Comparison of ENCODE assay signal across 10 cellular contexts in the genomic region with DNA sequence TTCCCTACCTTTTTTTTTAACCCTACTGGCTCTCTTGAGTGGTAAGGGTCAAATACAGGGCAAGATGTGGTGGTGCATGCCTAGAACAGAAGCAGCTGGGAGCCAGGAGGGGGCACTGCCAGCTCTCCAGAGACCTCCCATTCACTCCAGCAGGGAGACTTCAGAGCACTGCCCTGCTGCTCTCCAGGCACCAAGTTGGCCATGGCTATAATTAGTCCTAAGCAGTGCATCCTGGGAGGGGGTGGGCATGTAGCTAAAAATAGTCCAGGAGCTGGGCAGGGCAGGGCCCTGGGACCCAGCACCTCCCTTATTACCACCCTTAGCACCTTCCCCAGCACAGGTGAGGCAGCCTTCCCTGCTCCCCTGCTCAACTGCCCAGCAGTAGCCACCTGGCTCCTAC. TPM values are rescaled to one million over a fixed set of nuclear protein-coding genes. Genes with fewer than 3 reads are reported as not detected.
DNase-seq lines count a peak whose midpoint lies in the region; ATAC-seq, FAIRE-seq and TF ChIP-seq lines count a peak whose summit lies in the region.
"Had no signal": no experiment of that assay in that cellular context is flagged by ENCODE, and none has a peak within 500 bp of the region (broad histone marks: within the 10 kb centered on the region; RNA-seq: fewer than 3 reads in every experiment).

No MANE protein-coding gene starts in this region.

- H3K9me3 ChIP-seq in HEK293 (ENCODE audit: control insufficient read depth, insufficient read depth, low read depth, low read length) (no peaks in the 10 kb centered on the region), tibial nerve (no peaks in the 10 kb centered on the region)

- no peak overlapping the region for H3K4me3 ChIP-seq in HEK293 (ENCODE audit: low read depth, low read length)
- H3K4me3 ChIP-seq in tibial nerve: no peak overlapping the region

- H3K36me3 ChIP-seq in HEK293 (ENCODE audit: control insufficient read depth in 2 of 2, insufficient read depth in 1 of 2, low read length in 2 of 2) (peaks cover 0 to 8% of the 10 kb centered on the region in 2 experiments; a peak in 1 of 3 replicates), tibial nerve (no peaks in the 10 kb centered on the region)

- TF ChIP-seq CTCF in HEK293 (tag by site-specific recombination; IDR thresholded peaks at IDR 0.05) (no peak), VCaP (conservative IDR thresholded peaks at IDR 0.05) (peak; percentile 38), tibial nerve (IDR thresholded peaks at IDR 0.05) (peak in 1 of 5 experiments; percentile 20)

- no peak overlapping the region for H3K27ac ChIP-seq in HEK293 (ENCODE audit: extremely low read depth, low read depth, low read length)
- H3K27ac ChIP-seq in VCaP: no peak overlapping the region
- no peak overlapping the region for H3K27ac ChIP-seq in tibial nerve

- ATAC-seq in GM21360 (IDR thresholded peaks at IDR 0.05; ENCODE audit: unreplicated experiment): no peak
- ATAC-seq: left lobe of liver; stimulated activated effector memory CD8-positive, alpha-beta T cell treated with anti-CD3 and anti-CD28 coated beads, Interleukin-12 subunit alpha, Interleukin-12 subunit beta, amount 100 ng/mL, for 72 hours had no signal

- CTCF ChIA-PET in HEK293 (lab: Yijun Ruan, JAX): interaction anchor here (0.5 to 2.8 kb wide), 7 partner anchors 22 to 474 kb away, joined by 3 to 11 read pairs (median 6); no protein-coding TSS in a partner anchor

- peaks cover 12% of the 10 kb centered on the region for H3K4me1 ChIP-seq in HEK293 (ENCODE audit: control insufficient read depth, insufficient read depth, low read length)
- H3K4me1 ChIP-seq in tibial nerve: peaks cover 0 to 73% (median 51%) of the 10 kb centered on the region in 4 donors

- TF ChIP-seq EP300 in tibial nerve (IDR thresholded peaks at IDR 0.05): no peak

- H3K27me3 ChIP-seq in tibial nerve: peaks cover 0 to 5% of the 10 kb centered on the region in 2 donors

- POLR2A ChIA-PET in HEK293 (lab: Yijun Ruan, JAX): interaction anchor here (0.6 to 1.2 kb wide), 3 partner anchors 49 to 162 kb away, joined by 3 to 7 read pairs (median 3); no protein-coding TSS in a partner anchor

- no peak for TF ChIP-seq POLR2A in GM12892 (IDR thresholded peaks at IDR 0.05; ENCODE audit: low read depth, low read length)
- no peak for TF ChIP-seq POLR2A in tibial nerve (IDR thresholded peaks at IDR 0.05)

- DNase-seq in COLO829 (ENCODE audit: low spot score) (peak; percentile 68), iris pigment epithelial cell (ENCODE audit: low read depth) (peak; percentile 53), GM12892 (ENCODE audit: insufficient read length) (no peak), NCI-H2107 treated with DMSO at 0.1 percent for 48 hours (lab: John Stamatoyannopoulos, UW; ENCODE audit: unreplicated experiment) (no peak), tibial nerve (ENCODE audit: low spot score in 2 of 2) (no peak)

- no peak for FAIRE-seq in GM12892 (lab: Jason Lieb, UNC)

TF ChIP-seq in HEK293, 187 proteins besides CTCF, POLR2A, EP300 and RAD21 (continues in another document):
- TF ChIP-seq, protein P1, sequence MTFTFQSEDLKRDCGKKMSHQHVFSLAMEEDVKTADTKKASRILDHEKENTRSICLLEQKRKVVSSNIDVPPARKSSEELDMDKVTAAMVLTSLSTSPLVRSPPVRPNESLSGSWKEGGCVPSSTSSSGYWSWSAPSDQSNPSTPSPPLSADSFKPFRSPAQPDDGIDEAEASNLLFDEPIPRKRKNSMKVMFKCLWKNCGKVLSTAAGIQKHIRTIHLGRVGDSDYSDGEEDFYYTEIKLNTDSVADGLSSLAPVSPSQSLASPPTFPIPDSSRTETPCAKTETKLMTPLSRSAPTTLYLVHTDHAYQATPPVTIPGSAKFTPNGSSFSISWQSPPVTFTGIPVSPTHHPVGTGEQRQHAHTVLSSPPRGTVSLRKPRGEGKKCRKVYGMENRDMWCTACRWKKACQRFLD (tag by site-specific recombination; IDR thresholded peaks at IDR 0.05): no peak
- TF ChIP-seq, protein P2, sequence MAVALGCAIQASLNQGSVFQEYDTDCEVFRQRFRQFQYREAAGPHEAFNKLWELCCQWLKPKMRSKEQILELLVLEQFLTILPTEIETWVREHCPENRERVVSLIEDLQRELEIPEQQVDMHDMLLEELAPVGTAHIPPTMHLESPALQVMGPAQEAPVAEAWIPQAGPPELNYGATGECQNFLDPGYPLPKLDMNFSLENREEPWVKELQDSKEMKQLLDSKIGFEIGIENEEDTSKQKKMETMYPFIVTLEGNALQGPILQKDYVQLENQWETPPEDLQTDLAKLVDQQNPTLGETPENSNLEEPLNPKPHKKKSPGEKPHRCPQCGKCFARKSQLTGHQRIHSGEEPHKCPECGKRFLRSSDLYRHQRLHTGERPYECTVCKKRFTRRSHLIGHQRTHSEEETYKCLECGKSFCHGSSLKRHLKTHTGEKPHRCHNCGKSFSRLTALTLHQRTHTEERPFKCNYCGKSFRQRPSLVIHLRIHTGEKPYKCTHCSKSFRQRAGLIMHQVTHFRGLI (tag by site-specific recombination; IDR thresholded peaks at IDR 0.05): 0 out of 2 replicates have a peak, but pooled peaks have one; percentile 33
- TF ChIP-seq YY1 (tag by site-specific recombination; IDR thresholded peaks at IDR 0.05) (no peak), ZBTB20 (tag by site-specific recombination; IDR thresholded peaks at IDR 0.05) (peak; percentile 62), ZNF174 (tag by site-specific recombination; IDR thresholded peaks at IDR 0.05) (no peak), ZNF548 (tag by site-specific recombination; IDR thresholded peaks at IDR 0.05) (no peak), ZNF121 (tag by site-specific recombination; IDR thresholded peaks at IDR 0.05) (no peak), ZNF623 (tag by site-specific recombination; IDR thresholded peaks at IDR 0.05) (no peak)
- TF ChIP-seq, protein P3, sequence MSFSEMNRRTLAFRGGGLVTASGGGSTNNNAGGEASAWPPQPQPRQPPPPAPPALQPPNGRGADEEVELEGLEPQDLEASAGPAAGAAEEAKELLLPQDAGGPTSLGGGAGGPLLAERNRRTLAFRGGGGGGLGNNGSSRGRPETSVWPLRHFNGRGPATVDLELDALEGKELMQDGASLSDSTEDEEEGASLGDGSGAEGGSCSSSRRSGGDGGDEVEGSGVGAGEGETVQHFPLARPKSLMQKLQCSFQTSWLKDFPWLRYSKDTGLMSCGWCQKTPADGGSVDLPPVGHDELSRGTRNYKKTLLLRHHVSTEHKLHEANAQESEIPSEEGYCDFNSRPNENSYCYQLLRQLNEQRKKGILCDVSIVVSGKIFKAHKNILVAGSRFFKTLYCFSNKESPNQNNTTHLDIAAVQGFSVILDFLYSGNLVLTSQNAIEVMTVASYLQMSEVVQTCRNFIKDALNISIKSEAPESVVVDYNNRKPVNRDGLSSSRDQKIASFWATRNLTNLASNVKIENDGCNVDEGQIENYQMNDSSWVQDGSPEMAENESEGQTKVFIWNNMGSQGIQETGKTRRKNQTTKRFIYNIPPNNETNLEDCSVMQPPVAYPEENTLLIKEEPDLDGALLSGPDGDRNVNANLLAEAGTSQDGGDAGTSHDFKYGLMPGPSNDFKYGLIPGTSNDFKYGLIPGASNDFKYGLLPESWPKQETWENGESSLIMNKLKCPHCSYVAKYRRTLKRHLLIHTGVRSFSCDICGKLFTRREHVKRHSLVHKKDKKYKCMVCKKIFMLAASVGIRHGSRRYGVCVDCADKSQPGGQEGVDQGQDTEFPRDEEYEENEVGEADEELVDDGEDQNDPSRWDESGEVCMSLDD (tag by site-specific recombination; IDR thresholded peaks at IDR 0.05): no peak
- TF ChIP-seq, protein P4, sequence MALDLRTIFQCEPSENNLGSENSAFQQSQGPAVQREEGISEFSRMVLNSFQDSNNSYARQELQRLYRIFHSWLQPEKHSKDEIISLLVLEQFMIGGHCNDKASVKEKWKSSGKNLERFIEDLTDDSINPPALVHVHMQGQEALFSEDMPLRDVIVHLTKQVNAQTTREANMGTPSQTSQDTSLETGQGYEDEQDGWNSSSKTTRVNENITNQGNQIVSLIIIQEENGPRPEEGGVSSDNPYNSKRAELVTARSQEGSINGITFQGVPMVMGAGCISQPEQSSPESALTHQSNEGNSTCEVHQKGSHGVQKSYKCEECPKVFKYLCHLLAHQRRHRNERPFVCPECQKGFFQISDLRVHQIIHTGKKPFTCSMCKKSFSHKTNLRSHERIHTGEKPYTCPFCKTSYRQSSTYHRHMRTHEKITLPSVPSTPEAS (tag by site-specific recombination; IDR thresholded peaks at IDR 0.05): no peak
- TF ChIP-seq, protein P5, sequence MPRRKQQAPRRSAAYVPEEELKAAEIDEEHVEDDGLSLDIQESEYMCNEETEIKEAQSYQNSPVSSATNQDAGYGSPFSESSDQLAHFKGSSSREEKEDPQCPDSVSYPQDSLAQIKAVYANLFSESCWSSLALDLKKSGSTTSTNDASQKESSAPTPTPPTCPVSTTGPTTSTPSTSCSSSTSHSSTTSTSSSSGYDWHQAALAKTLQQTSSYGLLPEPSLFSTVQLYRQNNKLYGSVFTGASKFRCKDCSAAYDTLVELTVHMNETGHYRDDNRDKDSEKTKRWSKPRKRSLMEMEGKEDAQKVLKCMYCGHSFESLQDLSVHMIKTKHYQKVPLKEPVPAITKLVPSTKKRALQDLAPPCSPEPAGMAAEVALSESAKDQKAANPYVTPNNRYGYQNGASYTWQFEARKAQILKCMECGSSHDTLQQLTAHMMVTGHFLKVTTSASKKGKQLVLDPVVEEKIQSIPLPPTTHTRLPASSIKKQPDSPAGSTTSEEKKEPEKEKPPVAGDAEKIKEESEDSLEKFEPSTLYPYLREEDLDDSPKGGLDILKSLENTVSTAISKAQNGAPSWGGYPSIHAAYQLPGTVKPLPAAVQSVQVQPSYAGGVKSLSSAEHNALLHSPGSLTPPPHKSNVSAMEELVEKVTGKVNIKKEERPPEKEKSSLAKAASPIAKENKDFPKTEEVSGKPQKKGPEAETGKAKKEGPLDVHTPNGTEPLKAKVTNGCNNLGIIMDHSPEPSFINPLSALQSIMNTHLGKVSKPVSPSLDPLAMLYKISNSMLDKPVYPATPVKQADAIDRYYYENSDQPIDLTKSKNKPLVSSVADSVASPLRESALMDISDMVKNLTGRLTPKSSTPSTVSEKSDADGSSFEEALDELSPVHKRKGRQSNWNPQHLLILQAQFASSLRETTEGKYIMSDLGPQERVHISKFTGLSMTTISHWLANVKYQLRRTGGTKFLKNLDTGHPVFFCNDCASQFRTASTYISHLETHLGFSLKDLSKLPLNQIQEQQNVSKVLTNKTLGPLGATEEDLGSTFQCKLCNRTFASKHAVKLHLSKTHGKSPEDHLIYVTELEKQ (tag by site-specific recombination; IDR thresholded peaks at IDR 0.05; ENCODE audit: borderline replicate concordance): no peak

RNA-seq across cellular contexts. Expression of a gene that starts 3.5 kb away (rescaled TPM):
- 0.70 TPM for polyA plus RNA-seq in GM12892 (2012; ENCODE audit: missing spikeins)
- total RNA-seq in tibial nerve: 100 to 1,000 TPM in 2 of 4 donors, 10 to 100 TPM in 2; 34.5 to 139 (median 83.1) TPM

RNA-seq across cellular contexts. Expression of a gene that starts 26.3 kb away (rescaled TPM):
- 1.0 TPM for polyA plus RNA-seq in GM12892 (2012; ENCODE audit: missing spikeins)
- 10 to 100 TPM; 19.0 to 50.1 (median 26.4) TPM for total RNA-seq in tibial nerve

RNA-seq across cellular contexts. Expression of a gene that starts 29.8 kb away (rescaled TPM):
- 14.8 TPM for polyA plus RNA-seq in GM12892 (2012; ENCODE audit: missing spikeins)
- total RNA-seq in tibial nerve: 100 to 1,000 TPM in 1 of 4 donors, 10 to 100 TPM in 3; 51.3 to 100 (median 89.7) TPM

RNA-seq across cellular contexts. Expression of a gene that starts 50.8 kb away (rescaled TPM):
- polyA plus RNA-seq in GM12892 (2012; ENCODE audit: missing spikeins): 12.3 TPM
- 100 to 1,000 TPM; 119 to 188 (median 152) TPM for total RNA-seq in tibial nerve

RNA-seq across cellular contexts. Expression of a gene that starts 52.4 kb away (rescaled TPM):
- polyA plus RNA-seq in GM12892 (2012; ENCODE audit: missing spikeins): 2.4 TPM
- total RNA-seq in tibial nerve: 10 to 100 TPM; 25.7 to 32.7 (median 30.3) TPM

Comparison
In these comparisons a context has a peak if more than half of its experiments do, and no peak if none do; other contexts are left out.
1. DNase-seq: peak in COLO829 (single experiment) and iris pigment epithelial cell (single experiment); none in GM12892 (single experiment), NCI-H2107 treated with DMSO at 0.1 percent for 48 hours (single experiment) and tibial nerve (0 of 2).